ENCODE assay signal across 2 cellular contexts in genomic region chr1:187836557-187836956, GRCh38.
TF ChIP-seq lines count a peak whose summit lies in the region.

No MANE protein-coding gene starts in this region.

TF ChIP-seq in GM23338, 12 proteins besides CTCF, POLR2A, EP300 and RAD21 (continued from another document):
- TF ChIP-seq STAT1 (IDR thresholded peaks at IDR 0.05; ENCODE audit: unreplicated experiment) = no peak
- no peak for TF ChIP-seq JUNB (IDR thresholded peaks at IDR 0.05; ENCODE audit: unreplicated experiment)
- no peak for TF ChIP-seq CREB1 (CRISPR knock-in tag; IDR thresholded peaks at IDR 0.05; ENCODE audit: low read depth)
- TF ChIP-seq ZNF462 (CRISPR knock-in tag; IDR thresholded peaks at IDR 0.05) = no peak
- TF ChIP-seq NANOG (IDR thresholded peaks at IDR 0.05; ENCODE audit: borderline replicate concordance) = no peak
- no peak for TF ChIP-seq REST (IDR thresholded peaks at IDR 0.05; ENCODE audit: unreplicated experiment)
- TF ChIP-seq EZH2phosphoT487 (IDR thresholded peaks at IDR 0.05; ENCODE audit: unreplicated experiment) = no peak
- no peak for TF ChIP-seq ETS1 (IDR thresholded peaks at IDR 0.05)
- TF ChIP-seq EZH2 (IDR thresholded peaks at IDR 0.05; ENCODE audit: low read depth, unreplicated experiment) = no peak
- no peak for TF ChIP-seq ZNF114 (CRISPR knock-in tag; IDR thresholded peaks at IDR 0.05)

TF ChIP-seq in H1, 55 proteins besides CTCF, POLR2A, EP300 and RAD21 (continued from another document):
- TF ChIP-seq SIN3A (conservative IDR thresholded peaks at IDR 0.05 in 1 of 2, IDR thresholded peaks at IDR 0.05 in 1 of 2; ENCODE audit: low read depth in 1 of 2, low read length in 2 of 2) (no peak), BRCA1 (IDR thresholded peaks at IDR 0.05; ENCODE audit: low read depth, low read length) (no peak), TCF12 (IDR thresholded peaks at IDR 0.05; ENCODE audit: low read depth, low read length) (no peak), POLR2AphosphoS5 (IDR thresholded peaks at IDR 0.05; ENCODE audit: low read depth, low read length) (no peak), CREB1 (IDR thresholded peaks at IDR 0.05) (no peak), CBX5 (IDR thresholded peaks at IDR 0.05; ENCODE audit: low read depth, low read length) (no peak), E2F6 (IDR thresholded peaks at IDR 0.05) (no peak), CHD2 (IDR thresholded peaks at IDR 0.05; ENCODE audit: low read length) (no peak), USF2 (IDR thresholded peaks at IDR 0.05; ENCODE audit: low read length) (no peak), NRF1 (IDR thresholded peaks at IDR 0.05; ENCODE audit: low read depth, low read length) (no peak), PHF8 (conservative IDR thresholded peaks at IDR 0.05; ENCODE audit: low read depth, low read length) (no peak), JUND (IDR thresholded peaks at IDR 0.05; ENCODE audit: low read length) (no peak)
